21 cellular contexts compared by ENCODE assay signal in the genomic region with DNA sequence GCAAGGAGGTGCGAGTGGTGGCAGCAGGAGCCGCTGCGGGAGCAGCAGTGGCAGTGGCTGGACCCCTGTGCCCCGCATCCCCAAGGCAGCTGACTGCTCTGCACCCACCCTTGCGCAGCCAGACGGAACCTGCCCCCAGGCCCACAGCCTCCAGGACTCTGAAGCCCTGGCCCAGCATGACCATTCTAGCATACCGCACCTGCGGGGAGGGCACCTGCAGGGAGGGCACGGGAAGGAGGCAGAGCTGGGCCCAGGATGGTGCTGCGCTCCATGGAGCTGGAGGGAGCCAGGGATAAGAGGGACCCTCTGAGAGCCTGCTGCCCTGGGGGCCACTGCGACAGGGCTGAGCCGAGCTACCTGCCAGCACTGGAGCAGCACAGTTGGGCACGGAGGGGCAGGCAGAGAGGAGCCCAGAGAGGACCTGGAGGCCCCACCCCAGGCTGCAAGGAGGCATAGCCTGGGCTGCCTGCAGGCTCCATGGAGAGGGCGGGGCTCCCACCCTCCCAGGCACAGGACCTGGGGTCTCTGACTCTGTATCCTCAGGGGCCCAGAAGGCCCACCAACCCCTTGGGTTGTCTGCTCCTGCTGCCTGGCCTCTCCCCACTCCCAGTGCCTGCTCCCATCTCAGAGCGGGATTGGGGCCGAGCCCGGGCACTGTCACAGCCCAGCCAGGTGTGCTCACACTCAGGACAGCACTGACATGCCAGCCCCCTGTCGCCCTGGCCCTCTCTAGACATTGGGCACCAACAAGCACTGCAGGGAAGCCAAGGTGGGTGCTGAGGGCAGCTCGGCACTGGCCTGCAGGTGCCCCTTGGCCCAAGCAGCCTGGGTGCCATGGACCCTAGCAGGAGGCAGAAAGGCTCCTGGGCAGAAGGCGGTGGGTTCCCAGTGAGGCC.
A peak's percentile ranks its signal among the peaks of the same experiment; 100 is the strongest.
DNase-seq lines count a peak whose midpoint lies in the region; ATAC-seq and TF ChIP-seq lines count a peak whose summit lies in the region.
"Had no signal": no experiment of that assay in that cellular context is flagged by ENCODE, and none has a peak within 500 bp of the region (broad histone marks: within the 10 kb centered on the region; RNA-seq: fewer than 3 reads in every experiment).

No MANE protein-coding gene starts in this region.

- H2AFZ ChIP-seq in mesenchymal stem cell (ENCODE audit: low read depth, low read length) = no peak overlapping the region
- H2AFZ ChIP-seq: PC-9 had no signal

- no peaks in the 10 kb centered on the region for H3K4me1 ChIP-seq in mesenchymal stem cell (ENCODE audit: control insufficient read depth, insufficient read depth, low read depth, low read length)
- H3K4me1 ChIP-seq in sigmoid colon = no peaks in the 10 kb centered on the region

- no peaks in the 10 kb centered on the region for H3K9me3 Mint-ChIP-seq in stimulated activated naive CD8-positive, alpha-beta T cell treated with anti-CD3 and anti-CD28 coated beads, Interleukin-15, amount 100 ng/mL, for 72 hours
- H3K9me3 Mint-ChIP-seq in activated T-cell treated with anti-CD3 and anti-CD28 coated beads, Interleukin-2, amount 50 U/mL, for 24 hours = no peaks in the 10 kb centered on the region
- H3K9me3 Mint-ChIP-seq: HFFc6 had no signal

- H4K8ac ChIP-seq in mesenchymal stem cell (ENCODE audit: low read length) = peak overlapping the region; percentile 57

- H3K27ac Mint-ChIP-seq in stimulated activated naive CD8-positive, alpha-beta T cell treated with anti-CD3 and anti-CD28 coated beads, Interleukin-15, amount 100 ng/mL, for 72 hours = no peak overlapping the region
- H3K27ac Mint-ChIP-seq in activated T-cell treated with anti-CD3 and anti-CD28 coated beads, Interleukin-2, amount 50 U/mL, for 24 hours = no peak overlapping the region
- H3K27ac Mint-ChIP-seq: CD8-positive, alpha-beta memory T cell; HFFc6 had no signal

- no peak overlapping the region for H4K91ac ChIP-seq in mesenchymal stem cell (ENCODE audit: low read length)

- H3K4me3 ChIP-seq in mesenchymal stem cell (ENCODE audit: insufficient read depth in 1 of 2, low read depth in 1 of 2, low read length in 2 of 2) (no peak overlapping the region), sigmoid colon (no peak overlapping the region)
- H3K4me3 ChIP-seq: PC-9 had no signal

- no peak for DNase-seq in stimulated activated naive CD8-positive, alpha-beta T cell treated with anti-CD3 and anti-CD28 coated beads, Interleukin-15, amount 100 ng/mL, for 72 hours
- DNase-seq in stimulated activated naive CD8-positive, alpha-beta T cell treated with anti-CD3 and anti-CD28 coated beads, Interleukin-15, Interleukin-2, amounts not matched to agents 100 U/mL and 50 U/mL, for 24 hours = no peak
- DNase-seq in mesenchymal stem cell (no peak), sigmoid colon (peak; percentile 60), T-helper 2 cell (no peak), DMS53 treated with DMSO at 0.1 percent for 48 hours (lab: John Stamatoyannopoulos, UW; ENCODE audit: unreplicated experiment) (no peak)
- DNase-seq in activated T-cell treated with anti-CD3 and anti-CD28 coated beads, Interleukin-2, amount 50 U/mL, for 24 hours = no peak
- DNase-seq: Calu3; CD8-positive, alpha-beta memory T cell; GDM1; HFFc6; KG1; NCI-H1092; NCI-H1436 treated with DMSO at 0.1 percent for 48 hours; NCI-H1930; NCI-H748 treated with DMSO at 0.1 percent for 48 hours; PC-9; RPMI8226; SHP77 had no signal

- TF ChIP-seq EP300 in sigmoid colon (IDR thresholded peaks at IDR 0.05) = no peak

- peak overlapping the region in 1 of 2 experiments; percentile 90 for H3K14ac ChIP-seq in mesenchymal stem cell (ENCODE audit: low read length in 2 of 2)

- no peak overlapping the region for H2BK12ac ChIP-seq in mesenchymal stem cell (ENCODE audit: low read length in 2 of 2)

- WGBS in mesenchymal stem cell = 87% methylated on average over 20 of the region's 20 CpGs
- 93% methylated on average over 20 of the region's 20 CpGs for WGBS in sigmoid colon, 2 donors

- H3K4me1 Mint-ChIP-seq in stimulated activated naive CD8-positive, alpha-beta T cell treated with anti-CD3 and anti-CD28 coated beads, Interleukin-15, amount 100 ng/mL, for 72 hours = no peaks in the 10 kb centered on the region
- no peaks in the 10 kb centered on the region for H3K4me1 Mint-ChIP-seq in activated T-cell treated with anti-CD3 and anti-CD28 coated beads, Interleukin-2, amount 50 U/mL, for 24 hours (ENCODE audit: low read depth)
- H3K4me1 Mint-ChIP-seq: CD8-positive, alpha-beta memory T cell had no signal

- H3K18ac ChIP-seq in mesenchymal stem cell (ENCODE audit: low read depth in 1 of 2, low read length in 2 of 2) = no peak overlapping the region

- H3K27ac ChIP-seq in mesenchymal stem cell (ENCODE audit: low read length, poor library complexity, severe bottlenecking) = no peak overlapping the region
- no peak overlapping the region for H3K27ac ChIP-seq in sigmoid colon
- H3K27ac ChIP-seq: C4-2B, PC-9 had no signal

- TF ChIP-seq POLR2A in sigmoid colon (IDR thresholded peaks at IDR 0.05) = no peak

- H3K9ac ChIP-seq in mesenchymal stem cell (ENCODE audit: low read length) = no peak overlapping the region

- H2AK5ac ChIP-seq in mesenchymal stem cell (ENCODE audit: low read length, severe bottlenecking) = no peak overlapping the region

- no peak overlapping the region for H3K4me3 Mint-ChIP-seq in stimulated activated naive CD8-positive, alpha-beta T cell treated with anti-CD3 and anti-CD28 coated beads, Interleukin-15, amount 100 ng/mL, for 72 hours
- no peak overlapping the region for H3K4me3 Mint-ChIP-seq in activated T-cell treated with anti-CD3 and anti-CD28 coated beads, Interleukin-2, amount 50 U/mL, for 24 hours
- H3K4me3 Mint-ChIP-seq: CD8-positive, alpha-beta memory T cell; HFFc6 had no signal

- intact Hi-C loops in sigmoid colon (cut with DNase I) = no loop called here

- no peak overlapping the region for H2BK120ac ChIP-seq in mesenchymal stem cell (ENCODE audit: low read depth, low read length)

- H3K36me3 ChIP-seq in mesenchymal stem cell (ENCODE audit: control insufficient read depth in 1 of 2, insufficient read depth in 2 of 2, low read depth in 1 of 2, low read length in 2 of 2) (no peaks in the 10 kb centered on the region), sigmoid colon (no peaks in the 10 kb centered on the region)

- peak; percentile 56 for ATAC-seq in stimulated activated naive CD8-positive, alpha-beta T cell treated with anti-CD3 and anti-CD28 coated beads, Interleukin-15, amount 100 ng/mL, for 72 hours
- no peak for ATAC-seq in stimulated activated naive CD8-positive, alpha-beta T cell treated with anti-CD3 and anti-CD28 coated beads, Interleukin-15, Interleukin-2, amounts not matched to agents 100 U/mL and 50 U/mL, for 24 hours
- ATAC-seq in HG02642 (IDR thresholded peaks at IDR 0.05; ENCODE audit: poor library complexity, unreplicated experiment) = no peak

- no peak overlapping the region for H2BK5ac ChIP-seq in mesenchymal stem cell (ENCODE audit: low read depth, low read length, poor library complexity, severe bottlenecking)

- no peak overlapping the region for H3K4me2 ChIP-seq in mesenchymal stem cell (ENCODE audit: low read length, poor library complexity, severe bottlenecking)
- H3K4me2 ChIP-seq: PC-9 had no signal

- H3K79me1 ChIP-seq in mesenchymal stem cell (replicated peaks; ENCODE audit: low read length, poor library complexity, severe bottlenecking) = no peaks in the 10 kb centered on the region

- H3K9me3 ChIP-seq in mesenchymal stem cell (ENCODE audit: control insufficient read depth, low read length) (peaks cover 6% of the 10 kb centered on the region), sigmoid colon (no peaks in the 10 kb centered on the region)

- H3K27me3 Mint-ChIP-seq in stimulated activated naive CD8-positive, alpha-beta T cell treated with anti-CD3 and anti-CD28 coated beads, Interleukin-15, amount 100 ng/mL, for 72 hours = peaks cover 20% of the 10 kb centered on the region
- peaks cover 4% of the 10 kb centered on the region for H3K27me3 Mint-ChIP-seq in activated T-cell treated with anti-CD3 and anti-CD28 coated beads, Interleukin-2, amount 50 U/mL, for 24 hours

- H2BK15ac ChIP-seq in mesenchymal stem cell (ENCODE audit: low read depth, poor library complexity, severe bottlenecking) = no peak overlapping the region

- H3K4ac ChIP-seq in mesenchymal stem cell (ENCODE audit: low read depth in 1 of 2, low read length in 2 of 2) = no peak overlapping the region

- TF ChIP-seq CTCF in sigmoid colon (IDR thresholded peaks at IDR 0.05) = no peak

- H3K27me3 ChIP-seq in mesenchymal stem cell (ENCODE audit: control insufficient read depth in 1 of 2, insufficient read depth in 1 of 2, low read length in 2 of 2) (no peaks in the 10 kb centered on the region), sigmoid colon (no peaks in the 10 kb centered on the region)

- H3K23ac ChIP-seq in mesenchymal stem cell (ENCODE audit: low read length in 2 of 2) = no peak overlapping the region

- H3K36me3 Mint-ChIP-seq in activated T-cell treated with anti-CD3 and anti-CD28 coated beads, Interleukin-2, amount 50 U/mL, for 24 hours (ENCODE audit: low read depth) = no peaks in the 10 kb centered on the region
- H3K36me3 Mint-ChIP-seq: CD8-positive, alpha-beta memory T cell had no signal
